Comparison of ENCODE assay signal across 10 cellular contexts in the genomic region with DNA sequence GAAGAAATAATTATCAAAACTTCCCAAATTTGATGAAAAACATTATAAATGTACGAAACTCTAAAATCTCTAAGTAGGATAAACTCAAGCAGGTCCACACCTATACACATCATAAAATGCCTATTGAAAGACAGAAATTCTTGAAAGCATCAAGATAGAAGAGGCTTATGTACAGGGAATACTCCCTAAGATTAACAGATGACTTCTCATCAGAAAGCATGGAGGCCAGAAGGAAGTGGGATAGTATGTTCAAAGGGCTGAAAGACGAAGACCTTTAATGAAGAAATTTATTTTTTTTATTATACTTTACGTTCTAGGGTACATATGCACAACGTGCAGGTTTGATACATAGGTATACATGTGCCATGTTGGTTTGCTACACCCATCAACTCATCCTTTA. TPM values are rescaled to one million over a fixed set of nuclear protein-coding genes. Genes with fewer than 3 reads are reported as not detected.
"Had no signal": no experiment of that assay in that cellular context is flagged by ENCODE, and none has a peak within 500 bp of the region (broad histone marks: within the 10 kb centered on the region; RNA-seq: fewer than 3 reads in every experiment).

No MANE protein-coding gene starts in this region.

- H3K4me3 ChIP-seq: GM23338, K562 had no signal

- H3K4me1 Mint-ChIP-seq: GM23338 had no signal

- DNase-seq: H9, HCEC 1CT, IMR-90, KG1 had no signal

- H3K27ac Mint-ChIP-seq: GM23338, H9 had no signal

- FAIRE-seq: H1, H54, K562 had no signal

- H3K4me3 Mint-ChIP-seq: GM23338, H9 had no signal

- H2AFZ ChIP-seq: GM23338 had no signal

- H3K27ac ChIP-seq: HL-60 had no signal

- ATAC-seq: GM23338, K562 had no signal

- H3K4me2 ChIP-seq: GM23338 had no signal

RNA-seq across cellular contexts. Expression of gene KCNA4, which starts 45.3 kb away (rescaled TPM):
- total RNA-seq: GM23338, H1, H9, HT1080, IMR-90, K562 had no signal
- polyA plus RNA-seq: GM23338, H1, IMR-90, K562 had no signal
